23 cellular contexts compared by ENCODE assay signal in the genomic region with DNA sequence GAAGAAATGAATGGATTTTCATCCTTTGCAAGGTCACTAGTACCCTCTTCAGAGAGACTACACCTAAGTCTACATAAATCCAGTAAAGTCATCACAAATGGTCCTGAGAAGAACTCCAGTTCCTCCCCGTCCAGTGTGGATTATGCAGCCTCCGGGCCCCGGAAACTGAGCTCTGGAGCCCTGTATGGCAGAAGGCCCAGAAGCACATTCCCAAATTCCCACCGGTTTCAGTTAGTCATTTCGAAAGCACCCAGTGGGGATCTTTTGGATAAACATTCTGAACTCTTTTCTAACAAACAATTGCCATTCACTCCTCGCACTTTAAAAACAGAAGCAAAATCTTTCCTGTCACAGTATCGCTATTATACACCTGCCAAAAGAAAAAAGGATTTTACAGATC. TPM values are rescaled to one million over a fixed set of nuclear protein-coding genes. Genes with fewer than 3 reads are reported as not detected.
DNase-seq lines count a peak whose midpoint lies in the region; ATAC-seq, FAIRE-seq and TF ChIP-seq lines count a peak whose summit lies in the region.
"Had no signal": no experiment of that assay in that cellular context is flagged by ENCODE, and none has a peak within 500 bp of the region (broad histone marks: within the 10 kb centered on the region; RNA-seq: fewer than 3 reads in every experiment).

No MANE protein-coding gene starts in this region.

- no peaks in the 10 kb centered on the region for H3K4me1 ChIP-seq in right cardiac atrium (ENCODE audit: control insufficient read depth, insufficient read depth, low read length)
- H3K4me1 ChIP-seq in right atrium auricular region, result no peaks in the 10 kb centered on the region
- H3K4me1 ChIP-seq in SJCRH30, result no peaks in the 10 kb centered on the region
- H3K4me1 ChIP-seq: BLaER1 treated with 17β-estradiol and CSF1 and Interleukin-3, amounts not matched to agents 10 nM and 100 nM; psoas muscle; upper lobe of right lung had no signal

- ATAC-seq in right cardiac atrium, result no peak
- no peak for ATAC-seq in HG02642 (IDR thresholded peaks at IDR 0.05; ENCODE audit: poor library complexity, unreplicated experiment)
- ATAC-seq: left lobe of liver; psoas muscle; stimulated activated naive CD8-positive, alpha-beta T cell treated with anti-CD3 and anti-CD28 coated beads, Interleukin-15, amount 100 ng/mL, for 72 hours; upper lobe of right lung had no signal

- H3K9me3 ChIP-seq in right cardiac atrium (ENCODE audit: control insufficient read depth, low read length) (no peaks in the 10 kb centered on the region), right atrium auricular region (no peaks in the 10 kb centered on the region), SJCRH30 (replicated peaks) (no peaks in the 10 kb centered on the region)
- H3K9me3 ChIP-seq: BLaER1 treated with 17β-estradiol and CSF1 and Interleukin-3, amounts not matched to agents 10 nM and 100 nM; psoas muscle; upper lobe of right lung had no signal

- WGBS in right cardiac atrium, result 78% methylated on average over 7 of the region's 7 CpGs

- in situ Hi-C loops in astrocyte of the cerebellum (cut with HindIII; ENCODE audit: low sequenced_read_pairs), result no loop called here

- H3K36me3 ChIP-seq in right atrium auricular region (no peaks in the 10 kb centered on the region), SJCRH30 (no peaks in the 10 kb centered on the region)

- H3K4me3 ChIP-seq in right cardiac atrium (ENCODE audit: low read length), result no peak overlapping the region
- H3K4me3 ChIP-seq in right atrium auricular region, result no peak overlapping the region
- H3K4me3 ChIP-seq in astrocyte of the cerebellum (ENCODE audit: low read depth, low read length), result no peak overlapping the region
- no peak overlapping the region for H3K4me3 ChIP-seq in fibroblast of the aortic adventitia (ENCODE audit: low read depth, low read length)
- no peak overlapping the region for H3K4me3 ChIP-seq in SJCRH30
- H3K4me3 ChIP-seq: BLaER1 treated with 17β-estradiol and CSF1 and Interleukin-3, amounts not matched to agents 10 nM and 100 nM; psoas muscle; smooth muscle cell; upper lobe of right lung had no signal

- H3K27ac ChIP-seq in right cardiac atrium (ENCODE audit: low read length) (no peak overlapping the region), right atrium auricular region (no peak overlapping the region), SJCRH30 (no peak overlapping the region)
- H3K27ac ChIP-seq: BLaER1 treated with 17β-estradiol and CSF1 and Interleukin-3, amounts not matched to agents 10 nM and 100 nM; epithelial cell of prostate; psoas muscle; upper lobe of right lung had no signal

- no peaks in the 10 kb centered on the region for H3K27me3 ChIP-seq in right cardiac atrium (ENCODE audit: control insufficient read depth, insufficient read depth)
- no peaks in the 10 kb centered on the region for H3K27me3 ChIP-seq in right atrium auricular region
- H3K27me3 ChIP-seq in SJCRH30, result no peaks in the 10 kb centered on the region
- H3K27me3 ChIP-seq: BLaER1 treated with 17β-estradiol and CSF1 and Interleukin-3, amounts not matched to agents 10 nM and 100 nM; upper lobe of right lung had no signal

- intact Hi-C loops in right cardiac atrium (cut with DNase I), result no loop called here

- DNase-seq in right cardiac atrium (peak; percentile 11 to 45 (median 42)), right atrium auricular region (ENCODE audit: low spot score) (no peak), astrocyte of the cerebellum (ENCODE audit: low read depth) (peak; percentile 38), fibroblast of the aortic adventitia (ENCODE audit: low read depth) (peak; percentile 36), SJCRH30 (no peak), NCI-H1436 (lab: John Stamatoyannopoulos, UW) (no peak), frontal cortex (ENCODE audit: low spot score in 2 of 2) (no peak)
- DNase-seq: 8988T; activated CD4-positive, alpha-beta T cell treated with anti-CD3 and anti-CD28 coated beads, Interleukin-2, amount 10 ng/mL, durations not matched to agents 7 days and 5 days; activated naive CD8-positive, alpha-beta T cell treated with anti-CD3 and anti-CD28 coated beads, Interleukin-2, amount 10 ng/mL, durations not matched to agents 7 days and 5 days; Calu3; glutamatergic neuron; NCI-H1417; NCI-H526; stimulated activated CD4-positive, alpha-beta T cell treated with anti-CD3 and anti-CD28 coated beads, Interleukin-2, amount 100 ng/mL, for 48 hours; stimulated activated naive CD8-positive, alpha-beta T cell treated with anti-CD3 and anti-CD28 coated beads, Interleukin-15, amount 100 ng/mL, for 72 hours; upper lobe of right lung had no signal

- TF ChIP-seq CTCF in right atrium auricular region (IDR thresholded peaks at IDR 0.05) (no peak), astrocyte of the cerebellum (IDR thresholded peaks at IDR 0.05; ENCODE audit: low read depth, low read length, missing control alignments) (no peak), fibroblast of the aortic adventitia (IDR thresholded peaks at IDR 0.05; ENCODE audit: insufficient read depth, low read length) (no peak)

- FAIRE-seq in frontal cortex (lab: Jason Lieb, UNC), result no peak

RNA-seq across cellular contexts. Expression of a gene that starts 40.8 kb away (rescaled TPM):
- total RNA-seq in right cardiac atrium (10 to 100 TPM in 3 of 4 donors, 1 to 10 TPM in 1; 6.4 to 15.4 (median 13.7) TPM), right atrium auricular region (10 to 100 TPM; 22.7 to 23.9 TPM), fibroblast of the aortic adventitia (ENCODE audit: low replicate concordance) (14.5 and 20.0 TPM in 2 replicates), frontal cortex (102 TPM)
- 4.9 TPM for polyA plus RNA-seq in right cardiac atrium
- total RNA-seq in SJCRH30 (2014; rRNA removed; shearing (Covaris generic)), result 5.2 and 6.0 TPM in 2 replicates

Comparison
In these comparisons a context has a peak if more than half of its experiments do, and no peak if none do; other contexts are left out.
1. DNase-seq: peak in right cardiac atrium (3 of 3), astrocyte of the cerebellum (single experiment) and fibroblast of the aortic adventitia (single experiment); none in right atrium auricular region (single experiment), SJCRH30 (0 of 2), NCI-H1436 (single experiment) and frontal cortex (0 of 2).